ENCODE assay signal across 9 cellular contexts in genomic region chr19:1445932-1446712, GRCh38. TPM values are rescaled to one million over a fixed set of nuclear protein-coding genes. Genes with fewer than 3 reads are reported as not detected.
A peak's percentile ranks its signal among the peaks of the same experiment; 100 is the strongest.
DNase-seq lines count a peak whose midpoint lies in the region; ATAC-seq lines count a peak whose summit lies in the region.
"Had no signal": no experiment of that assay in that cellular context is flagged by ENCODE, and none has a peak within 500 bp of the region (broad histone marks: within the 10 kb centered on the region; RNA-seq: fewer than 3 reads in every experiment).

No MANE protein-coding gene starts in this region.

- H3K27me3 ChIP-seq in aorta (ENCODE audit: control insufficient read depth in 1 of 2, insufficient read depth in 2 of 2, low read length in 1 of 2), result no peaks in the 10 kb centered on the region

- H3K4me1 ChIP-seq in aorta (ENCODE audit: control insufficient read depth in 1 of 2, insufficient read depth in 2 of 2, low read length in 2 of 2), result no peaks in the 10 kb centered on the region

- no peak for ATAC-seq in activated T-helper 17 cell treated with anti-CD3 and anti-CD28 coated beads, Interleukin-2, amount 50 U/mL, for 72 hours (replicated peaks)
- ATAC-seq in aorta (ENCODE audit: low FRiP score), result no peak
- ATAC-seq in GM21447 (IDR thresholded peaks at IDR 0.05; ENCODE audit: unreplicated experiment), result no peak
- ATAC-seq in activated CD8-positive, alpha-beta memory T cell treated with anti-CD3 and anti-CD28 coated beads, Interleukin-2, amount 10 ng/mL, durations not matched to agents 7 days and 5 days, result no peak

- H3K27ac ChIP-seq in aorta (ENCODE audit: low read depth in 1 of 2, low read length in 2 of 2), result no peak overlapping the region

- no peak overlapping the region for H3K27ac Mint-ChIP-seq in activated T-helper 17 cell treated with anti-CD3 and anti-CD28 coated beads, Interleukin-2, amount 50 U/mL, for 72 hours
- no peak overlapping the region for H3K27ac Mint-ChIP-seq in immature natural killer cell
- no peak overlapping the region for H3K27ac Mint-ChIP-seq in activated CD8-positive, alpha-beta memory T cell treated with anti-CD3 and anti-CD28 coated beads, Interleukin-2, amount 10 ng/mL, durations not matched to agents 7 days and 5 days
- H3K27ac Mint-ChIP-seq: activated naive CD8-positive, alpha-beta T cell had no signal

- H3K36me3 Mint-ChIP-seq in activated T-helper 17 cell treated with anti-CD3 and anti-CD28 coated beads, Interleukin-2, amount 50 U/mL, for 72 hours (ENCODE audit: low read depth), result peaks cover 39% of the 10 kb centered on the region
- peaks cover 0 to 4% (median 0%) of the 10 kb centered on the region in 3 donors for H3K36me3 Mint-ChIP-seq in immature natural killer cell
- H3K36me3 Mint-ChIP-seq in activated CD8-positive, alpha-beta memory T cell treated with anti-CD3 and anti-CD28 coated beads, Interleukin-2, amount 10 ng/mL, durations not matched to agents 7 days and 5 days, result peaks cover 17% of the 10 kb centered on the region
- H3K36me3 Mint-ChIP-seq: activated naive CD8-positive, alpha-beta T cell had no signal

- CTCF ChIA-PET in activated CD8-positive, alpha-beta memory T cell treated with anti-CD3 and anti-CD28 coated beads, Interleukin-2, amount 10 ng/mL, durations not matched to agents 7 days and 5 days (lab: Charles Lee), result interaction anchor here (0.9 to 2.1 kb wide), 13 partner anchors 8 to 732 kb away, joined by 3 to 11 read pairs (median 5); no protein-coding TSS in a partner anchor

- peak overlapping the region; percentile 71 for H3K4me3 Mint-ChIP-seq in activated T-helper 17 cell treated with anti-CD3 and anti-CD28 coated beads, Interleukin-2, amount 50 U/mL, for 72 hours
- no peak overlapping the region for H3K4me3 Mint-ChIP-seq in immature natural killer cell
- H3K4me3 Mint-ChIP-seq in activated CD8-positive, alpha-beta memory T cell treated with anti-CD3 and anti-CD28 coated beads, Interleukin-2, amount 10 ng/mL, durations not matched to agents 7 days and 5 days, result no peak overlapping the region

- WGBS in aorta, 2 donors, result 1% methylated on average over 44 to 99 of the region's 99 CpGs

- H3K36me3 ChIP-seq in aorta (ENCODE audit: control insufficient read depth in 1 of 2, insufficient read depth in 2 of 2, low read length in 1 of 2), result no peaks in the 10 kb centered on the region

- H3K4me3 ChIP-seq in aorta (ENCODE audit: low read length in 2 of 2), result no peak overlapping the region

- intact Hi-C loops in aorta (cut with DNase I), result no loop called here

- H3K9me3 Mint-ChIP-seq in activated T-helper 17 cell treated with anti-CD3 and anti-CD28 coated beads, Interleukin-2, amount 50 U/mL, for 72 hours, result no peaks in the 10 kb centered on the region
- H3K9me3 Mint-ChIP-seq in immature natural killer cell, result no peaks in the 10 kb centered on the region
- H3K9me3 Mint-ChIP-seq in activated CD8-positive, alpha-beta memory T cell treated with anti-CD3 and anti-CD28 coated beads, Interleukin-2, amount 10 ng/mL, durations not matched to agents 7 days and 5 days (ENCODE audit: low read depth), result no peaks in the 10 kb centered on the region

- DNase-seq in ACHN (peak; percentile 51), HuH-7 (ENCODE audit: low spot score) (peak; percentile 79), inferior parietal cortex (ENCODE audit: extremely low spot score) (peak; percentile 59), aorta (no peak), immature natural killer cell (no peak)
- no peak for DNase-seq in activated CD8-positive, alpha-beta memory T cell treated with anti-CD3 and anti-CD28 coated beads, Interleukin-2, amount 10 ng/mL, durations not matched to agents 7 days and 5 days

- H3K27me3 Mint-ChIP-seq in activated T-helper 17 cell treated with anti-CD3 and anti-CD28 coated beads, Interleukin-2, amount 50 U/mL, for 72 hours, result peaks cover 21% of the 10 kb centered on the region
- peaks cover 17 to 40% (median 18%) of the 10 kb centered on the region in 3 donors for H3K27me3 Mint-ChIP-seq in immature natural killer cell (ENCODE audit: low read depth in 3 of 3)
- H3K27me3 Mint-ChIP-seq in activated CD8-positive, alpha-beta memory T cell treated with anti-CD3 and anti-CD28 coated beads, Interleukin-2, amount 10 ng/mL, durations not matched to agents 7 days and 5 days, result peaks cover 40% of the 10 kb centered on the region

- H3K9me3 ChIP-seq in aorta (ENCODE audit: control insufficient read depth, low read length), result no peaks in the 10 kb centered on the region

- in situ Hi-C loops in ACHN (cut with HindIII; ENCODE audit: low pct_ligation_motif_present, low pct_unique_long_range_greater_than_20kb, low sequenced_read_pairs), result no loop called here

- H3K4me1 Mint-ChIP-seq in activated T-helper 17 cell treated with anti-CD3 and anti-CD28 coated beads, Interleukin-2, amount 50 U/mL, for 72 hours, result no peaks in the 10 kb centered on the region
- H3K4me1 Mint-ChIP-seq in immature natural killer cell, result peaks cover 21 to 39% of the 10 kb centered on the region in 2 donors
- peaks cover 24% of the 10 kb centered on the region for H3K4me1 Mint-ChIP-seq in activated CD8-positive, alpha-beta memory T cell treated with anti-CD3 and anti-CD28 coated beads, Interleukin-2, amount 10 ng/mL, durations not matched to agents 7 days and 5 days

RNA-seq across cellular contexts. Expression of gene APC2, which starts 3.8 kb away (rescaled TPM):
- under 1 TPM; 0.04 to 0.21 TPM for total RNA-seq in activated T-helper 17 cell treated with anti-CD3 and anti-CD28 coated beads, Interleukin-2, amount 50 U/mL, for 72 hours
- total RNA-seq in aorta, result under 1 TPM; 0.26 to 0.42 TPM
- under 1 TPM in 1 of 2 donors, not detected in 1; 0.03 TPM for polyA plus RNA-seq in aorta
- under 1 TPM in 1 of 3 donors, not detected in 2; 0.06 TPM for polyA plus RNA-seq in immature natural killer cell
- under 1 TPM; 0.03 to 0.12 TPM for total RNA-seq in activated CD8-positive, alpha-beta memory T cell treated with anti-CD3 and anti-CD28 coated beads, Interleukin-2, amount 10 ng/mL, durations not matched to agents 7 days and 5 days

RNA-seq across cellular contexts. Expression of gene RPS15, which starts 7.9 kb away (rescaled TPM):
- 1,000 to 10,000 TPM; 1,611 to 1,688 TPM for total RNA-seq in activated T-helper 17 cell treated with anti-CD3 and anti-CD28 coated beads, Interleukin-2, amount 50 U/mL, for 72 hours
- total RNA-seq in aorta, result 100 to 1,000 TPM; 707 to 750 TPM
- polyA plus RNA-seq in aorta (1,000 to 10,000 TPM; 2,784 to 2,878 TPM), immature natural killer cell (1,000 to 10,000 TPM; 1,383 to 2,244 (median 1,622) TPM)
- 1,000 to 10,000 TPM; 1,331 to 1,537 TPM for total RNA-seq in activated CD8-positive, alpha-beta memory T cell treated with anti-CD3 and anti-CD28 coated beads, Interleukin-2, amount 10 ng/mL, durations not matched to agents 7 days and 5 days

RNA-seq across cellular contexts. Expression of gene C19orf25, which starts 32.9 kb away (rescaled TPM):
- total RNA-seq in activated T-helper 17 cell treated with anti-CD3 and anti-CD28 coated beads, Interleukin-2, amount 50 U/mL, for 72 hours, result 10 to 100 TPM; 36.5 to 37.2 TPM
- 10 to 100 TPM; 19.7 to 26.0 TPM for total RNA-seq in aorta
- polyA plus RNA-seq in aorta (10 to 100 TPM; 19.0 to 33.5 TPM), immature natural killer cell (10 to 100 TPM; 57.4 to 61.6 (median 61.2) TPM)
- 10 to 100 TPM; 43.3 to 48.9 TPM for total RNA-seq in activated CD8-positive, alpha-beta memory T cell treated with anti-CD3 and anti-CD28 coated beads, Interleukin-2, amount 10 ng/mL, durations not matched to agents 7 days and 5 days

RNA-seq across cellular contexts. Expression of gene DAZAP1, which starts 38.7 kb away (rescaled TPM):
- 100 to 1,000 TPM; 161 to 271 TPM for total RNA-seq in activated T-helper 17 cell treated with anti-CD3 and anti-CD28 coated beads, Interleukin-2, amount 50 U/mL, for 72 hours
- total RNA-seq in aorta, result 10 to 100 TPM; 75.2 to 77.9 TPM
- polyA plus RNA-seq in aorta (10 to 100 TPM; 44.8 to 79.0 TPM), immature natural killer cell (10 to 100 TPM in 1 of 3 donors, 1 to 10 TPM in 2; 4.3 to 10.3 (median 8.0) TPM)
- total RNA-seq in activated CD8-positive, alpha-beta memory T cell treated with anti-CD3 and anti-CD28 coated beads, Interleukin-2, amount 10 ng/mL, durations not matched to agents 7 days and 5 days, result 100 to 1,000 TPM; 275 to 283 TPM

RNA-seq across cellular contexts. Expression of gene PCSK4, which starts 44.0 kb away (rescaled TPM):
- total RNA-seq in activated T-helper 17 cell treated with anti-CD3 and anti-CD28 coated beads, Interleukin-2, amount 50 U/mL, for 72 hours, result 1 to 10 TPM; 2.4 to 7.8 TPM
- total RNA-seq in aorta, result 1 to 10 TPM in 1 of 2 donors, not detected in 1; 3.1 TPM
- 1 to 10 TPM in 1 of 2 donors, under 1 TPM in 1; 0.75 to 6.0 TPM for polyA plus RNA-seq in aorta
- under 1 TPM in 2 of 3 donors, not detected in 1; 0.25 to 0.33 TPM for polyA plus RNA-seq in immature natural killer cell
- 1 to 10 TPM; 1.5 to 4.4 TPM for total RNA-seq in activated CD8-positive, alpha-beta memory T cell treated with anti-CD3 and anti-CD28 coated beads, Interleukin-2, amount 10 ng/mL, durations not matched to agents 7 days and 5 days

Comparison
In these comparisons a context has a peak if more than half of its experiments do, and no peak if none do; other contexts are left out.
1. DNase-seq: peak in ACHN (single experiment), HuH-7 (single experiment) and inferior parietal cortex (single experiment); none in aorta (0 of 2), immature natural killer cell (0 of 3) and activated CD8-positive, alpha-beta memory T cell treated with anti-CD3 and anti-CD28 coated beads, Interleukin-2, amount 10 ng/mL, durations not matched to agents 7 days and 5 days (single experiment).